Comparison of ENCODE assay signal across 14 cellular contexts in genomic region chr19:6099633-6100032, GRCh38. TPM values are rescaled to one million over a fixed set of nuclear protein-coding genes. Genes with fewer than 3 reads are reported as not detected.
DNase-seq lines count a peak whose midpoint lies in the region; ATAC-seq, FAIRE-seq and TF ChIP-seq lines count a peak whose summit lies in the region.
"Had no signal": no experiment of that assay in that cellular context is flagged by ENCODE, and none has a peak within 500 bp of the region (broad histone marks: within the 10 kb centered on the region; RNA-seq: fewer than 3 reads in every experiment).

No MANE protein-coding gene starts in this region.

- H3K9me3 Mint-ChIP-seq in T-helper 2 cell treated with Interferon-gamma antibody and Interleukin-4, amounts not matched to agents 5 μg/mL and 100 μg/mL, for 36 hours, result peaks cover 11% of the 10 kb centered on the region
- peaks cover 8% of the 10 kb centered on the region in 2 donors for H3K9me3 Mint-ChIP-seq in stimulated activated naive CD8-positive, alpha-beta T cell treated with anti-CD3 and anti-CD28 coated beads, Interleukin-15, amount 100 ng/mL, for 72 hours

- DNase-seq in T-helper 2 cell treated with Interferon-gamma antibody and Interleukin-4, amounts not matched to agents 5 μg/mL and 100 μg/mL, for 36 hours (ENCODE audit: low spot score), result no peak
- no peak for DNase-seq in T-helper 2 cell
- DNase-seq in UCSD-AML1 (lab: John Stamatoyannopoulos, UW; ENCODE audit: unreplicated experiment), result peak; percentile 30
- DNase-seq in right atrium auricular region (ENCODE audit: low spot score), result no peak
- no peak for DNase-seq in stimulated activated naive CD8-positive, alpha-beta T cell treated with anti-CD3 and anti-CD28 coated beads, Interleukin-15, amount 100 ng/mL, for 72 hours
- no peak for DNase-seq in T-helper 9 cell
- no peak for DNase-seq in small intestine
- DNase-seq: amniotic stem cell had no signal

- H3K4me1 ChIP-seq in right atrium auricular region (peaks cover 0 to 70% of the 10 kb centered on the region in 2 donors), small intestine (ENCODE audit: control insufficient read depth in 2 of 2, insufficient read depth in 1 of 2, low read depth in 1 of 2, low read length in 1 of 2) (peaks cover 0 to 6% of the 10 kb centered on the region in 2 donors)

- H3K9me3 ChIP-seq in right atrium auricular region, result no peaks in the 10 kb centered on the region
- no peaks in the 10 kb centered on the region for H3K9me3 ChIP-seq in small intestine (ENCODE audit: control insufficient read depth, low read depth)

- H3K27me3 ChIP-seq in right atrium auricular region (no peaks in the 10 kb centered on the region), small intestine (ENCODE audit: control insufficient read depth in 2 of 2, insufficient read depth in 2 of 2, low read length in 2 of 2) (no peaks in the 10 kb centered on the region)

- no peaks in the 10 kb centered on the region for H3K27me3 Mint-ChIP-seq in T-helper 2 cell treated with Interferon-gamma antibody and Interleukin-4, amounts not matched to agents 5 μg/mL and 100 μg/mL, for 36 hours (ENCODE audit: low read depth)
- H3K27me3 Mint-ChIP-seq in stimulated activated naive CD8-positive, alpha-beta T cell treated with anti-CD3 and anti-CD28 coated beads, Interleukin-15, amount 100 ng/mL, for 72 hours, result no peaks in the 10 kb centered on the region

- H3K4me1 Mint-ChIP-seq in T-helper 2 cell treated with Interferon-gamma antibody and Interleukin-4, amounts not matched to agents 5 μg/mL and 100 μg/mL, for 36 hours (ENCODE audit: low read depth), result peaks cover 12% of the 10 kb centered on the region
- H3K4me1 Mint-ChIP-seq in stimulated activated naive CD8-positive, alpha-beta T cell treated with anti-CD3 and anti-CD28 coated beads, Interleukin-15, amount 100 ng/mL, for 72 hours, result peaks cover 9% of the 10 kb centered on the region

- H3K36me3 Mint-ChIP-seq in T-helper 2 cell treated with Interferon-gamma antibody and Interleukin-4, amounts not matched to agents 5 μg/mL and 100 μg/mL, for 36 hours (ENCODE audit: low read depth), result peaks cover 6% of the 10 kb centered on the region

- WGBS in small intestine, 3 donors, result 88 to 91% (median 89%) methylated on average over 2 of the region's 2 CpGs

- TF ChIP-seq CTCF in right atrium auricular region (IDR thresholded peaks at IDR 0.05), result no peak

- ATAC-seq in stimulated activated naive CD8-positive, alpha-beta T cell treated with anti-CD3 and anti-CD28 coated beads, Interleukin-15, amount 100 ng/mL, for 72 hours, result no peak
- no peak for ATAC-seq in GM18870 (IDR thresholded peaks at IDR 0.05; ENCODE audit: unreplicated experiment)
- ATAC-seq: esophagus mucosa had no signal

- no peak overlapping the region for H3K4me3 ChIP-seq in right atrium auricular region
- H3K4me3 ChIP-seq in small intestine (ENCODE audit: low read depth in 1 of 2, low read length in 2 of 2), result no peak overlapping the region
- H3K4me3 ChIP-seq: lung had no signal

- no peak overlapping the region for H3K27ac Mint-ChIP-seq in T-helper 2 cell treated with Interferon-gamma antibody and Interleukin-4, amounts not matched to agents 5 μg/mL and 100 μg/mL, for 36 hours
- H3K27ac Mint-ChIP-seq in stimulated activated naive CD8-positive, alpha-beta T cell treated with anti-CD3 and anti-CD28 coated beads, Interleukin-15, amount 100 ng/mL, for 72 hours, result peak overlapping the region; percentile 97 to 99

- H3K27ac ChIP-seq in right atrium auricular region (peak overlapping the region; percentile 66 to 82), small intestine (ENCODE audit: low read depth in 1 of 2, low read length in 1 of 2) (peak overlapping the region in 1 of 2 donors; percentile 45)

- H3K4me3 Mint-ChIP-seq in T-helper 2 cell treated with Interferon-gamma antibody and Interleukin-4, amounts not matched to agents 5 μg/mL and 100 μg/mL, for 36 hours, result peak overlapping the region; percentile 72
- peak overlapping the region; percentile 78 to 79 for H3K4me3 Mint-ChIP-seq in stimulated activated naive CD8-positive, alpha-beta T cell treated with anti-CD3 and anti-CD28 coated beads, Interleukin-15, amount 100 ng/mL, for 72 hours

- H3K36me3 ChIP-seq in right atrium auricular region (no peaks in the 10 kb centered on the region), small intestine (ENCODE audit: control insufficient read depth in 2 of 2, insufficient read depth in 2 of 2, low read length in 2 of 2) (no peaks in the 10 kb centered on the region)

- FAIRE-seq in small intestine (lab: Jason Lieb, UNC), result no peak
- FAIRE-seq: A204.1, H54 had no signal

RNA-seq across cellular contexts. Expression of gene RFX2, which starts 10.7 kb away (rescaled TPM):
- 10 to 100 TPM; 12.7 to 16.1 TPM for total RNA-seq in right atrium auricular region
- 1 to 10 TPM; 1.1 to 2.8 (median 1.8) TPM for polyA plus RNA-seq in small intestine

RNA-seq across cellular contexts. Expression of gene ACSBG2, which starts 35.8 kb away (rescaled TPM):
- total RNA-seq in right atrium auricular region, result not detected
- polyA plus RNA-seq in small intestine, result under 1 TPM in 1 of 3 donors, not detected in 2; 0.27 TPM
- total RNA-seq: esophagus mucosa, M059J had no signal
